Comparison of ENCODE assay signal across 1 cellular context in the genomic region with DNA sequence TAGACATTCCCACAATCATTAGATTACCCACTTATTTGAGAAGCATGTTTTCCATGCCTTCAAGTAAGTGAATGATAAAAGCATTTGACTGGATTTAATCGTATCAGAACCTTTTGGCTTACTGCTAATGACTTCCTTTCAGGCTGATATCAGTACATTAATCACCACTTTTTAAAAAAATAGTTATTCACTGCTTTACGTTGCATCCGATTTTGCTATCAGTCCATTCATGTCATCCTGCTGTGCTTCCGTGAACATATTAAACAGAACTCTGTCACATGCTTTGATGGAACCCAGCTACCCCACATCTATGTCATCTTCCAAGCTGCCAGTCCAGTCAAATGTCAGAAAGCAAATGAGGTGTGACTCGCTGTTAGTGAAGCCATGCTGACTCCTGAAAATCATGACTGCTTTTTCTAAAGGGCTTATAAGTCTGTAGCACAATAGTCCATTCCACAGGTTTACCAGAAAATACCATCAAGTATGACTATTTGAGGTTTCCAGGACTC.
TF ChIP-seq lines count a peak whose summit lies in the region.

No MANE protein-coding gene starts in this region.

TF ChIP-seq in SK-N-SH treated with all-trans-retinoic acid at 6 μM for 48 hours, 23 proteins besides CTCF, POLR2A, EP300 and RAD21 (continued from another document):
- TF ChIP-seq BACH2 (CRISPR knock-in tag; IDR thresholded peaks at IDR 0.05; ENCODE audit: borderline replicate concordance) (peak; percentile 79; the same call in 1 of the 2 replicates), ZFP3 (CRISPR knock-in tag; IDR thresholded peaks at IDR 0.05) (peak; percentile 83), OSR1 (CRISPR knock-in tag; IDR thresholded peaks at IDR 0.05) (no peak), RARB (CRISPR knock-in tag; IDR thresholded peaks at IDR 0.05) (no peak; the same call in 1 of the 2 replicates), ZNF70 (CRISPR knock-in tag; IDR thresholded peaks at IDR 0.05) (peak; percentile 61; the same call in 1 of the 2 replicates), SNAI2 (CRISPR knock-in tag; IDR thresholded peaks at IDR 0.05) (peak; percentile 95), POU6F1 (CRISPR knock-in tag; IDR thresholded peaks at IDR 0.05; ENCODE audit: borderline replicate concordance, low read depth) (peak; percentile 56; the same call in 1 of the 2 replicates), TCF4 (CRISPR knock-in tag; IDR thresholded peaks at IDR 0.05; ENCODE audit: borderline replicate concordance) (peak; percentile 99), ESRRG (CRISPR knock-in tag; IDR thresholded peaks at IDR 0.05) (peak; percentile 97), ZNF8 (CRISPR knock-in tag; IDR thresholded peaks at IDR 0.05) (peak; percentile 72)
